13 cellular contexts compared by ENCODE assay signal in genomic region chr10:57964371-57964770, GRCh38.
A peak's percentile ranks its signal among the peaks of the same experiment; 100 is the strongest.
DNase-seq lines count a peak whose midpoint lies in the region.
"Had no signal": no experiment of that assay in that cellular context is flagged by ENCODE, and none has a peak within 500 bp of the region (broad histone marks: within the 10 kb centered on the region; RNA-seq: fewer than 3 reads in every experiment).

No MANE protein-coding gene starts in this region.

- peak; percentile 5 for DNase-seq in GM03348 (ENCODE audit: low spot score)
- peak; percentile 44 for DNase-seq in OCI-M1 (lab: John Stamatoyannopoulos, UW)
- DNase-seq in epithelial cell of prostate (ENCODE audit: low read depth, low spot score) = peak; percentile 31
- DNase-seq in putamen (ENCODE audit: low spot score) = peak; percentile 74
- DNase-seq in islet precursor cell = no peak
- DNase-seq in activated CD4-positive, alpha-beta memory T cell treated with anti-CD3 and anti-CD28 coated beads, Interleukin-2, amount 10 ng/mL, durations not matched to agents 7 days and 5 days = no peak
- DNase-seq in NCI-H524 treated with DMSO at 0.1 percent for 48 hours (lab: John Stamatoyannopoulos, UW) = no peak
- DNase-seq: activated naive CD4-positive, alpha-beta T cell treated with Interleukin-2 at 50 U/mL for 16 hours; left colon; NCI-H1930; SHP77 had no signal

- H3K9me3 Mint-ChIP-seq in activated CD4-positive, alpha-beta memory T cell treated with anti-CD3 and anti-CD28 coated beads, Interleukin-2, amount 10 ng/mL, durations not matched to agents 7 days and 5 days = no peaks in the 10 kb centered on the region

- H3K4me3 Mint-ChIP-seq in activated CD4-positive, alpha-beta memory T cell treated with anti-CD3 and anti-CD28 coated beads, Interleukin-2, amount 10 ng/mL, durations not matched to agents 7 days and 5 days = no peak overlapping the region

- H3K27ac ChIP-seq in epithelial cell of prostate = no peak overlapping the region
- H3K27ac ChIP-seq: HL-60, parathyroid adenoma had no signal

- no peaks in the 10 kb centered on the region for H3K27me3 Mint-ChIP-seq in activated CD4-positive, alpha-beta memory T cell treated with anti-CD3 and anti-CD28 coated beads, Interleukin-2, amount 10 ng/mL, durations not matched to agents 7 days and 5 days

- POLR2A ChIA-PET in activated CD4-positive, alpha-beta memory T cell treated with anti-CD3 and anti-CD28 coated beads, Interleukin-2, amount 10 ng/mL, durations not matched to agents 7 days and 5 days (lab: Charles Lee) = no interaction called here

- H3K4me1 Mint-ChIP-seq in activated CD4-positive, alpha-beta memory T cell treated with anti-CD3 and anti-CD28 coated beads, Interleukin-2, amount 10 ng/mL, durations not matched to agents 7 days and 5 days = no peaks in the 10 kb centered on the region

- H3K36me3 Mint-ChIP-seq in activated CD4-positive, alpha-beta memory T cell treated with anti-CD3 and anti-CD28 coated beads, Interleukin-2, amount 10 ng/mL, durations not matched to agents 7 days and 5 days (ENCODE audit: low read depth) = no peaks in the 10 kb centered on the region

- CTCF ChIA-PET in activated CD4-positive, alpha-beta memory T cell treated with anti-CD3 and anti-CD28 coated beads, Interleukin-2, amount 10 ng/mL, durations not matched to agents 7 days and 5 days (lab: Charles Lee) = no interaction called here

- no peak overlapping the region for H3K27ac Mint-ChIP-seq in activated CD4-positive, alpha-beta memory T cell treated with anti-CD3 and anti-CD28 coated beads, Interleukin-2, amount 10 ng/mL, durations not matched to agents 7 days and 5 days

Comparison
In these comparisons a context has a peak if more than half of its experiments do, and no peak if none do; other contexts are left out.
1. DNase-seq: peak in GM03348 (single experiment), OCI-M1 (single experiment), epithelial cell of prostate (single experiment) and putamen (single experiment); none in islet precursor cell (single experiment), activated CD4-positive, alpha-beta memory T cell treated with anti-CD3 and anti-CD28 coated beads, Interleukin-2, amount 10 ng/mL, durations not matched to agents 7 days and 5 days (single experiment) and NCI-H524 treated with DMSO at 0.1 percent for 48 hours (single experiment).